In the genomic region with DNA sequence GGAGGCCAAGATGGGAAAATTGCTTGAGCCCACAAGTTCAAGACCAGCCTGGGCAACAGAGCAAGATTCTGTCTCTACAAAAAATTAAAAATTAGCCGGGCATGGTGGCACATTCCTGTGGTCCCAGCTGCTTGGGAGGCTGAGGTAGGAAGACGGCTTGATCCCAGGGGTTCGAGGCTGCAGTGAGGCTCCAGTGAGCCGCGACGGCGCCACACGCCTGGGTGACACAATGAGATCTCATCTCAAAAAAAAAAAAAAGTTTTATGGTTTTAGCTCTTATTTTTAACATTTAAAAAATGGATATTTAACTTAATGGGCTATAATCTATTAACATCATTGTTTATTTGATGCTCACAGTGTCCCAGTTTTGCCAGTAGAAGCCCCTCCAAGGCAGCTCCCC, we compare ENCODE assay signal across 25 cellular contexts.
DNase-seq lines count a peak whose midpoint lies in the region; ATAC-seq and TF ChIP-seq lines count a peak whose summit lies in the region.
"Had no signal": no experiment of that assay in that cellular context is flagged by ENCODE, and none has a peak within 500 bp of the region (broad histone marks: within the 10 kb centered on the region; RNA-seq: fewer than 3 reads in every experiment).

No MANE protein-coding gene starts in this region.

- peaks cover 4% of the 10 kb centered on the region; the same call in 1 of the 2 replicates for H3K4me1 ChIP-seq in GM23338 (ENCODE audit: insufficient read depth)
- H3K4me1 ChIP-seq: Caco-2, HAP-1 had no signal

- no peaks in the 10 kb centered on the region for H3K27me3 Mint-ChIP-seq in T-helper 1 cell treated with Interleukin-12 subunit alpha and Interleukin-12 subunit beta and Interleukin-4 antibody, amounts not matched to agents 30 μg/mL and 1 μg/mL, for 36 hours (ENCODE audit: low read depth)
- H3K27me3 Mint-ChIP-seq in GM23338 (ENCODE audit: insufficient read depth, low read depth, poor library complexity), result peaks cover 2% of the 10 kb centered on the region
- H3K27me3 Mint-ChIP-seq in activated B cell treated with CpG ODN at 0.5 μM for 24 hours, result no peaks in the 10 kb centered on the region

- no peaks in the 10 kb centered on the region for H3K9me2 ChIP-seq in GM23338 (ENCODE audit: insufficient read depth)

- peak overlapping the region; percentile 6; the same call in 1 of the 2 replicates for H2AFZ ChIP-seq in GM23338
- H2AFZ ChIP-seq: GM23248 had no signal

- H4K20me1 ChIP-seq in GM23338 (replicated peaks; ENCODE audit: insufficient read depth), result no peaks in the 10 kb centered on the region

- no peak for TF ChIP-seq CTCF in GM23338 (conservative IDR thresholded peaks at IDR 0.05; ENCODE audit: low read depth in 2 of 2)
- no peak for TF ChIP-seq CTCF in activated B cell treated with CpG ODN at 0.5 μM for 24 hours (IDR thresholded peaks at IDR 0.05)

- POLR2A ChIA-PET in activated B cell treated with CpG ODN at 0.5 μM for 24 hours (lab: Charles Lee), result interaction anchor here (0.6 to 1.2 kb wide), 2 partner anchors 12 to 38 kb away, joined by 3 read pairs; no protein-coding TSS in a partner anchor

- ATAC-seq in GM23338 (no peak), activated B cell treated with CpG ODN at 0.5 μM for 24 hours (ENCODE audit: low read depth) (no peak)
- ATAC-seq in stimulated activated effector memory CD8-positive, alpha-beta T cell treated with anti-CD3 and anti-CD28 coated beads, Interleukin-12 subunit alpha, Interleukin-12 subunit beta, amount 100 ng/mL, for 72 hours, result no peak
- ATAC-seq: GM12878, SK-N-SH treated with all-trans-retinoic acid at 6 μM for 48 hours had no signal

- H3K27ac ChIP-seq in GM23338 (ENCODE audit: low read depth), result no peak overlapping the region
- H3K27ac ChIP-seq: 22Rv1, C4-2B, GM23248, KMS-11, Peyer's patch had no signal

- CTCF ChIA-PET in activated B cell treated with CpG ODN at 0.5 μM for 24 hours (lab: Charles Lee), result interaction anchor here (0.9 to 2.0 kb wide), 3 partner anchors 38 to 177 kb away, joined by 3 to 8 read pairs (median 6); no protein-coding TSS in a partner anchor

- no peak for DNase-seq in T-helper 1 cell
- DNase-seq in GM23338 (ENCODE audit: low spot score), result no peak
- no peak for DNase-seq in activated B cell treated with CpG ODN at 0.5 μM for 24 hours
- DNase-seq in stimulated activated effector memory CD8-positive, alpha-beta T cell treated with anti-CD3 and anti-CD28 coated beads, Interleukin-12 subunit alpha, Interleukin-12 subunit beta, amount 100 ng/mL, for 72 hours (ENCODE audit: low spot score in 2 of 2), result no peak
- DNase-seq in NCI-H2196 (lab: John Stamatoyannopoulos, UW; ENCODE audit: unreplicated experiment), result no peak
- DNase-seq in NCI-H1105 treated with DMSO at 0.1 percent for 48 hours (lab: John Stamatoyannopoulos, UW), result no peak
- DNase-seq in COR-L47 (lab: John Stamatoyannopoulos, UW), result no peak
- DNase-seq: ACHN, Caco-2, DND-41, GM23248, MV-4-11, NCI-H1694, NCI-H2081, NCI-H2171, NCI-H524 treated with DMSO at 0.1 percent for 48 hours, NCI-H82, Peyer's patch had no signal

- no peak overlapping the region for H3K4me3 ChIP-seq in GM23338
- H3K4me3 ChIP-seq: GM12878, GM23248, HAP-1, Peyer's patch had no signal

- H3K4me1 Mint-ChIP-seq in T-helper 1 cell treated with Interleukin-12 subunit alpha and Interleukin-12 subunit beta and Interleukin-4 antibody, amounts not matched to agents 30 μg/mL and 1 μg/mL, for 36 hours (ENCODE audit: low read depth), result peaks cover 40% of the 10 kb centered on the region
- H3K4me1 Mint-ChIP-seq in GM23338 (no peaks in the 10 kb centered on the region; the same call in 1 of the 3 replicates), activated B cell treated with CpG ODN at 0.5 μM for 24 hours (peaks cover 78% of the 10 kb centered on the region)
- peaks cover 53% of the 10 kb centered on the region for H3K4me1 Mint-ChIP-seq in stimulated activated effector memory CD8-positive, alpha-beta T cell treated with anti-CD3 and anti-CD28 coated beads, Interleukin-12 subunit alpha, Interleukin-12 subunit beta, amount 100 ng/mL, for 72 hours

- no peaks in the 10 kb centered on the region for H3K9me3 Mint-ChIP-seq in T-helper 1 cell treated with Interleukin-12 subunit alpha and Interleukin-12 subunit beta and Interleukin-4 antibody, amounts not matched to agents 30 μg/mL and 1 μg/mL, for 36 hours
- H3K9me3 Mint-ChIP-seq in GM23338 (no peaks in the 10 kb centered on the region), activated B cell treated with CpG ODN at 0.5 μM for 24 hours (no peaks in the 10 kb centered on the region)
- no peaks in the 10 kb centered on the region for H3K9me3 Mint-ChIP-seq in stimulated activated effector memory CD8-positive, alpha-beta T cell treated with anti-CD3 and anti-CD28 coated beads, Interleukin-12 subunit alpha, Interleukin-12 subunit beta, amount 100 ng/mL, for 72 hours

- H3K27me3 ChIP-seq in GM23338 (ENCODE audit: insufficient read depth), result no peaks in the 10 kb centered on the region
- H3K27me3 ChIP-seq: Peyer's patch had no signal

- H3F3A ChIP-seq in GM23338 (replicated peaks; ENCODE audit: low read depth), result peaks cover 1% of the 10 kb centered on the region; the same call in 1 of the 2 replicates

- no peaks in the 10 kb centered on the region for H3K36me3 ChIP-seq in GM23338 (ENCODE audit: insufficient read depth)
- H3K36me3 ChIP-seq: HAP-1, Peyer's patch had no signal

- peak overlapping the region; percentile 43 for H3K27ac Mint-ChIP-seq in T-helper 1 cell treated with Interleukin-12 subunit alpha and Interleukin-12 subunit beta and Interleukin-4 antibody, amounts not matched to agents 30 μg/mL and 1 μg/mL, for 36 hours
- no peak overlapping the region for H3K27ac Mint-ChIP-seq in GM23338
- no peak overlapping the region for H3K27ac Mint-ChIP-seq in activated B cell treated with CpG ODN at 0.5 μM for 24 hours
- H3K27ac Mint-ChIP-seq in stimulated activated effector memory CD8-positive, alpha-beta T cell treated with anti-CD3 and anti-CD28 coated beads, Interleukin-12 subunit alpha, Interleukin-12 subunit beta, amount 100 ng/mL, for 72 hours, result peak overlapping the region; percentile 40

- H3K79me2 ChIP-seq in GM23338 (replicated peaks; ENCODE audit: insufficient read depth), result no peaks in the 10 kb centered on the region

- no peak overlapping the region for H3K4me3 Mint-ChIP-seq in T-helper 1 cell treated with Interleukin-12 subunit alpha and Interleukin-12 subunit beta and Interleukin-4 antibody, amounts not matched to agents 30 μg/mL and 1 μg/mL, for 36 hours
- H3K4me3 Mint-ChIP-seq in GM23338, result no peak overlapping the region
- peak overlapping the region; percentile 28 for H3K4me3 Mint-ChIP-seq in activated B cell treated with CpG ODN at 0.5 μM for 24 hours
- no peak overlapping the region for H3K4me3 Mint-ChIP-seq in stimulated activated effector memory CD8-positive, alpha-beta T cell treated with anti-CD3 and anti-CD28 coated beads, Interleukin-12 subunit alpha, Interleukin-12 subunit beta, amount 100 ng/mL, for 72 hours

- peaks cover 4% of the 10 kb centered on the region for H3K36me3 Mint-ChIP-seq in T-helper 1 cell treated with Interleukin-12 subunit alpha and Interleukin-12 subunit beta and Interleukin-4 antibody, amounts not matched to agents 30 μg/mL and 1 μg/mL, for 36 hours (ENCODE audit: low read depth)
- H3K36me3 Mint-ChIP-seq in GM23338 (ENCODE audit: low read depth) (no peaks in the 10 kb centered on the region), activated B cell treated with CpG ODN at 0.5 μM for 24 hours (ENCODE audit: low read depth) (peaks cover 71% of the 10 kb centered on the region)
- H3K36me3 Mint-ChIP-seq in stimulated activated effector memory CD8-positive, alpha-beta T cell treated with anti-CD3 and anti-CD28 coated beads, Interleukin-12 subunit alpha, Interleukin-12 subunit beta, amount 100 ng/mL, for 72 hours, result peaks cover 28% of the 10 kb centered on the region

- intact Hi-C loops in activated B cell treated with CpG ODN at 0.5 μM for 24 hours (cut with micrococcal nuclease), result no loop called here

- H3K4me2 ChIP-seq in GM23338, result no peak overlapping the region
- H3K4me2 ChIP-seq: KMS-11 had no signal

TF ChIP-seq in GM23338, 12 proteins besides CTCF, POLR2A, EP300 and RAD21 (continues in another document):
- TF ChIP-seq CREB1 (CRISPR knock-in tag; IDR thresholded peaks at IDR 0.05; ENCODE audit: low read depth) (no peak), EZH2 (IDR thresholded peaks at IDR 0.05; ENCODE audit: low read depth, unreplicated experiment) (no peak), JUNB (IDR thresholded peaks at IDR 0.05; ENCODE audit: unreplicated experiment) (no peak)
- TF ChIP-seq, protein P1, sequence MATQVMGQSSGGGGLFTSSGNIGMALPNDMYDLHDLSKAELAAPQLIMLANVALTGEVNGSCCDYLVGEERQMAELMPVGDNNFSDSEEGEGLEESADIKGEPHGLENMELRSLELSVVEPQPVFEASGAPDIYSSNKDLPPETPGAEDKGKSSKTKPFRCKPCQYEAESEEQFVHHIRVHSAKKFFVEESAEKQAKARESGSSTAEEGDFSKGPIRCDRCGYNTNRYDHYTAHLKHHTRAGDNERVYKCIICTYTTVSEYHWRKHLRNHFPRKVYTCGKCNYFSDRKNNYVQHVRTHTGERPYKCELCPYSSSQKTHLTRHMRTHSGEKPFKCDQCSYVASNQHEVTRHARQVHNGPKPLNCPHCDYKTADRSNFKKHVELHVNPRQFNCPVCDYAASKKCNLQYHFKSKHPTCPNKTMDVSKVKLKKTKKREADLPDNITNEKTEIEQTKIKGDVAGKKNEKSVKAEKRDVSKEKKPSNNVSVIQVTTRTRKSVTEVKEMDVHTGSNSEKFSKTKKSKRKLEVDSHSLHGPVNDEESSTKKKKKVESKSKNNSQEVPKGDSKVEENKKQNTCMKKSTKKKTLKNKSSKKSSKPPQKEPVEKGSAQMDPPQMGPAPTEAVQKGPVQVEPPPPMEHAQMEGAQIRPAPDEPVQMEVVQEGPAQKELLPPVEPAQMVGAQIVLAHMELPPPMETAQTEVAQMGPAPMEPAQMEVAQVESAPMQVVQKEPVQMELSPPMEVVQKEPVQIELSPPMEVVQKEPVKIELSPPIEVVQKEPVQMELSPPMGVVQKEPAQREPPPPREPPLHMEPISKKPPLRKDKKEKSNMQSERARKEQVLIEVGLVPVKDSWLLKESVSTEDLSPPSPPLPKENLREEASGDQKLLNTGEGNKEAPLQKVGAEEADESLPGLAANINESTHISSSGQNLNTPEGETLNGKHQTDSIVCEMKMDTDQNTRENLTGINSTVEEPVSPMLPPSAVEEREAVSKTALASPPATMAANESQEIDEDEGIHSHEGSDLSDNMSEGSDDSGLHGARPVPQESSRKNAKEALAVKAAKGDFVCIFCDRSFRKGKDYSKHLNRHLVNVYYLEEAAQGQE (IDR thresholded peaks at IDR 0.05; ENCODE audit: unreplicated experiment), result no peak

Comparison
In these comparisons a context has a peak if more than half of its experiments do, and no peak if none do; other contexts are left out.
1. H3K27ac Mint-ChIP-seq: peak in T-helper 1 cell treated with Interleukin-12 subunit alpha and Interleukin-12 subunit beta and Interleukin-4 antibody, amounts not matched to agents 30 μg/mL and 1 μg/mL, for 36 hours (single experiment) and stimulated activated effector memory CD8-positive, alpha-beta T cell treated with anti-CD3 and anti-CD28 coated beads, Interleukin-12 subunit alpha, Interleukin-12 subunit beta, amount 100 ng/mL, for 72 hours (single experiment); none in GM23338 (single experiment) and activated B cell treated with CpG ODN at 0.5 μM for 24 hours (single experiment).